Comparison of ENCODE assay signal across 12 cellular contexts in the genomic region with DNA sequence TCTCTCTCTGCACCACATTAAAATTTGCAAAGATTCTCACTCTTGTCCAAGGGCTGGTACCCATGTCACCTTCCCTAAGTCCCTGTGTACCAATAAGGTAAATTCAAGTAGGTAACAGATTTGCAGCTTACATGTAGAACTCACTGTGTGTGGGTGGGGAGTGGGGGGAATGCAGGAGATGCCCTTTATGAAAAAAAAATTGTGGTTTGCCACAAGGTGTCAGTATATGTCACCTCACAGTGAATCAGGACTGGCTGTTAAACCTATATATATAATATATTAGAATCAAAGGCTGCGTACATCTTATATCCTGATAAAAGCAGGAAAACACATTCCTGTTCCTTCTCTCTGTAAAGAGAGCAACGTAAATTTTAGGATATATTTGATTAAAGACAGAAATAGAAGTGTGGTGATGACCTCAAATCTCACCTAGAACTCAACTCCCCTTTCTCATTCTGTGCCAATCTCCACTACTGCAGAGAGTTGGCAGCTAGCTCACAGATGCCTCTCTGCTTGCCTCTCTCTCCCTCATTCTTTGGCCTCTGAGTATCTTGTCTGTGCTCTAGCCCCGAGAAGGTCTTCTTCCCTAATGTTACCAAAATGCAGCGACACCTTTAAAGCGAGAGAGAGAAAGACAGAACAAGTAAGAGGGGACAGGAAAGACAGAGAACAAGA. TPM values are rescaled to one million over a fixed set of nuclear protein-coding genes. Genes with fewer than 3 reads are reported as not detected.
DNase-seq lines count a peak whose midpoint lies in the region; ATAC-seq, FAIRE-seq and TF ChIP-seq lines count a peak whose summit lies in the region.
"Had no signal": no experiment of that assay in that cellular context is flagged by ENCODE, and none has a peak within 500 bp of the region (broad histone marks: within the 10 kb centered on the region; RNA-seq: fewer than 3 reads in every experiment).

No MANE protein-coding gene starts in this region.

- ATAC-seq in K562 = peak; percentile 56; the same call in 1 of the 3 replicates
- ATAC-seq in stimulated activated naive CD8-positive, alpha-beta T cell treated with anti-CD3 and anti-CD28 coated beads, Interleukin-15, amount 100 ng/mL, for 72 hours = no peak
- ATAC-seq in GM19328 (IDR thresholded peaks at IDR 0.05; ENCODE audit: unreplicated experiment) = no peak

- no peaks in the 10 kb centered on the region for H3K4me1 ChIP-seq in K562 (replicated peaks in 1 of 2; ENCODE audit: control insufficient read depth in 2 of 2, insufficient read depth in 2 of 2, low read length in 2 of 2)
- H3K4me1 ChIP-seq in mesendoderm (ENCODE audit: control insufficient read depth, low read depth, low read length) = no peaks in the 10 kb centered on the region
- H3K4me1 ChIP-seq in suprapubic skin = peaks cover 13% of the 10 kb centered on the region
- H3K4me1 ChIP-seq: tibial nerve had no signal

- TF ChIP-seq EP300 in K562 (IDR thresholded peaks at IDR 0.05; ENCODE audit: low read length) = no peak
- TF ChIP-seq EP300 in suprapubic skin (IDR thresholded peaks at IDR 0.05) = no peak

- TF ChIP-seq POLR2A in K562 (conservative IDR thresholded peaks at IDR 0.05) (no peak), suprapubic skin (IDR thresholded peaks at IDR 0.05) (no peak)

- no peak overlapping the region for H3K56ac ChIP-seq in mesendoderm (ENCODE audit: low read length)

- H3K4me3 ChIP-seq in K562 (no peak overlapping the region), mesendoderm (ENCODE audit: low read length) (no peak overlapping the region), suprapubic skin (no peak overlapping the region)
- H3K4me3 ChIP-seq: GM23248, tibial nerve had no signal

- H3K9me3 ChIP-seq in K562 (replicated peaks; ENCODE audit: control insufficient read depth, insufficient read depth, low read depth, low read length) = no peaks in the 10 kb centered on the region
- H3K9me3 ChIP-seq in suprapubic skin = peaks cover 3% of the 10 kb centered on the region

- TF ChIP-seq CTCF in K562 (IDR thresholded peaks at IDR 0.05 in 2 of 3, conservative IDR thresholded peaks at IDR 0.05 in 1 of 3; ENCODE audit: insufficient read depth in 2 of 3, low read depth in 1 of 3, low read length in 3 of 3) (peak in 1 of 3 experiments; percentile 31; a peak in 2 of 6 replicates), suprapubic skin (IDR thresholded peaks at IDR 0.05) (no peak)

- peaks cover 4 to 15% of the 10 kb centered on the region in 2 donors for H3K9me3 Mint-ChIP-seq in stimulated activated naive CD8-positive, alpha-beta T cell treated with anti-CD3 and anti-CD28 coated beads, Interleukin-15, amount 100 ng/mL, for 72 hours

- peak; percentile 55 for DNase-seq in DMS53 (lab: John Stamatoyannopoulos, UW)
- no peak for DNase-seq in DMS53 treated with DMSO at 0.1 percent for 48 hours (lab: John Stamatoyannopoulos, UW; ENCODE audit: unreplicated experiment)
- peak; percentile 2 to 36 for DNase-seq in Kasumi-1 (lab: John Stamatoyannopoulos, UW)
- peak in 1 of 4 experiments; percentile 2 for DNase-seq in K562 (ENCODE audit: extremely low read depth in 1 of 4, low spot score in 3 of 4)
- DNase-seq in mesendoderm = peak; percentile 29
- no peak for DNase-seq in suprapubic skin (ENCODE audit: low spot score in 2 of 2)
- DNase-seq in stimulated activated naive CD8-positive, alpha-beta T cell treated with anti-CD3 and anti-CD28 coated beads, Interleukin-15, amount 100 ng/mL, for 72 hours = no peak
- DNase-seq: T-helper 1 cell had no signal

- no peak overlapping the region for H3K27ac ChIP-seq in K562 (ENCODE audit: extremely low read depth, low read depth, low read length)
- H3K27ac ChIP-seq in mesendoderm (ENCODE audit: low read depth, low read length) = no peak overlapping the region
- no peak overlapping the region for H3K27ac ChIP-seq in suprapubic skin

- 0% methylated on average over 5 of the region's 5 CpGs for WGBS in K562 (ENCODE audit: insufficient coverage, low coverage, missing lambda C conversion rate)
- no CpG with 5 or more reads among the region's 5 CpGs for WGBS in mesendoderm (ENCODE audit: extremely low coverage, insufficient coverage, low lambda C conversion rate)
- WGBS in suprapubic skin = 54% methylated on average over 5 of the region's 5 CpGs

- POLR2A ChIA-PET in K562 (lab: Yijun Ruan, JAX) = no interaction called here

- no peaks in the 10 kb centered on the region for H3K79me1 ChIP-seq in mesendoderm (ENCODE audit: low read length)

- H3K4me1 Mint-ChIP-seq in stimulated activated naive CD8-positive, alpha-beta T cell treated with anti-CD3 and anti-CD28 coated beads, Interleukin-15, amount 100 ng/mL, for 72 hours = peaks cover 16% of the 10 kb centered on the region

- H3K27ac Mint-ChIP-seq in stimulated activated naive CD8-positive, alpha-beta T cell treated with anti-CD3 and anti-CD28 coated beads, Interleukin-15, amount 100 ng/mL, for 72 hours = no peak overlapping the region
- H3K27ac Mint-ChIP-seq: memory B cell had no signal

- in situ Hi-C loops in K562 (cut with MboI) = no loop called here

- TF ChIP-seq RAD21 in K562 (CRISPR knock-in tag; conservative IDR thresholded peaks at IDR 0.05 in 1 of 2, IDR thresholded peaks at IDR 0.05 in 1 of 2) = no peak

- peaks cover 15% of the 10 kb centered on the region for H3K27me3 Mint-ChIP-seq in stimulated activated naive CD8-positive, alpha-beta T cell treated with anti-CD3 and anti-CD28 coated beads, Interleukin-15, amount 100 ng/mL, for 72 hours

- no peak overlapping the region for H3K18ac ChIP-seq in mesendoderm (ENCODE audit: low read length)

- H3K79me2 ChIP-seq in K562 (ENCODE audit: control insufficient read depth, insufficient read depth, low read length) (no peaks in the 10 kb centered on the region), mesendoderm (ENCODE audit: control insufficient read depth, insufficient read depth, low read length) (no peaks in the 10 kb centered on the region)

- H3K4me3 Mint-ChIP-seq in stimulated activated naive CD8-positive, alpha-beta T cell treated with anti-CD3 and anti-CD28 coated beads, Interleukin-15, amount 100 ng/mL, for 72 hours = no peak overlapping the region
- H3K4me3 Mint-ChIP-seq: memory B cell had no signal

- no peak overlapping the region for H4K5ac ChIP-seq in mesendoderm (ENCODE audit: low read length)

- H4K8ac ChIP-seq in mesendoderm (ENCODE audit: low read depth, low read length) = no peak overlapping the region

- H3K27me3 ChIP-seq in K562 (ENCODE audit: control insufficient read depth in 2 of 2, insufficient read depth in 2 of 2, low read length in 2 of 2) (no peaks in the 10 kb centered on the region), mesendoderm (ENCODE audit: insufficient read depth, low read length, poor library complexity) (no peaks in the 10 kb centered on the region), suprapubic skin (no peaks in the 10 kb centered on the region)
- H3K27me3 ChIP-seq: tibial nerve had no signal

- no peak overlapping the region for H2BK15ac ChIP-seq in mesendoderm (replicated peaks; ENCODE audit: low read depth)

- H3K4me2 ChIP-seq in K562 (ENCODE audit: insufficient read depth, low read length) = no peak overlapping the region
- no peak overlapping the region for H3K4me2 ChIP-seq in mesendoderm (ENCODE audit: low read length)

- H2BK120ac ChIP-seq in mesendoderm (ENCODE audit: low read depth, low read length) = no peak overlapping the region

- no peak overlapping the region for H2AK5ac ChIP-seq in mesendoderm (ENCODE audit: low read length)

- H3K23ac ChIP-seq in mesendoderm (ENCODE audit: low read length) = no peak overlapping the region

- CTCF ChIA-PET in K562 (lab: Yijun Ruan, JAX; ENCODE audit: low intra/inter-chr PET ratio) = interaction anchor here (0.7 kb wide), 1 partner anchor 1959 kb away, joined by 3 read pairs; no protein-coding TSS in a partner anchor

- H3K4ac ChIP-seq in mesendoderm (ENCODE audit: low read depth, low read length) = no peak overlapping the region

- H2BK5ac ChIP-seq in mesendoderm (ENCODE audit: low read length) = no peak overlapping the region

- intact Hi-C loops in K562 (cut with micrococcal nuclease) = loop anchor here (10.0 kb wide), 1 partner anchor 311 kb away; no protein-coding TSS in a partner anchor

- H4K20me1 ChIP-seq in K562 (replicated peaks; ENCODE audit: control insufficient read depth, insufficient read depth, low read length) = no peaks in the 10 kb centered on the region

- H3K36me3 ChIP-seq in K562 (ENCODE audit: control insufficient read depth, insufficient read depth, low read length) = no peaks in the 10 kb centered on the region
- H3K36me3 ChIP-seq in mesendoderm (ENCODE audit: control insufficient read depth, insufficient read depth, low read length) = no peaks in the 10 kb centered on the region
- no peaks in the 10 kb centered on the region for H3K36me3 ChIP-seq in suprapubic skin
- H3K36me3 ChIP-seq: tibial nerve had no signal

- no peak for FAIRE-seq in K562 (lab: Jason Lieb, UNC)

- H2AFZ ChIP-seq in K562 (ENCODE audit: low read depth, low read length) = no peak overlapping the region
- H2AFZ ChIP-seq: GM23248 had no signal

- no peak overlapping the region for H3K9ac ChIP-seq in K562 (ENCODE audit: insufficient read depth in 1 of 2, low read depth in 2 of 2, low read length in 2 of 2)
- no peak overlapping the region for H3K9ac ChIP-seq in mesendoderm (ENCODE audit: low read length)
- H3K9ac ChIP-seq: GM23248 had no signal

- H3K9me1 ChIP-seq in K562 (ENCODE audit: control insufficient read depth, insufficient read depth, low read length) = no peaks in the 10 kb centered on the region

- BruUV-seq in K562 (replicated peaks; lab: Mats Ljungman, UMichigan) = no TSS peak

RNA-seq across cellular contexts. Expression of a gene that starts 0.5 kb away (rescaled TPM):
- total RNA-seq in K562 (2011; cell fraction: chromatin; rRNA removed; ENCODE audit: low replicate concordance) = 0.11 and 0.21 TPM in 2 replicates
- total RNA-seq in K562 (2011; cell fraction: nucleolus; rRNA removed) = not detected in 2 replicates
- not detected in 2 replicates for total RNA-seq in K562 (2011; cell fraction: nucleoplasm; rRNA removed)
- total RNA-seq in K562 (2014; rRNA removed) = not detected in 2 replicates
- total RNA-seq in K562 (2014; rRNA removed; fragmentation: Illumina TruSeq; extraction: Trizol) = 0.04 TPM in 1 of 2 replicates, not detected in the other
- not detected in 2 replicates for total RNA-seq in K562 (2015; rRNA removed; fragmentation: Illumina TruSeq; extraction: Trizol)
- total RNA-seq in K562 (2021) = not detected in 2 replicates
- polyA plus RNA-seq in K562 (2011; rRNA removed) = 0.06 TPM in 1 of 2 replicates, not detected in the other
- polyA plus RNA-seq in K562 (2011; cell fraction: cytosol; rRNA removed) = not detected in 2 replicates
- not detected in 2 replicates for polyA plus RNA-seq in K562 (2011; cell fraction: nucleus; rRNA removed)
- polyA plus RNA-seq in K562 (2012) = 0.07 TPM in 1 of 2 replicates, not detected in the other
- polyA plus RNA-seq in K562 (2014; fragmentation: Illumina TruSeq; extraction: Trizol) = not detected in 2 replicates
- polyA plus RNA-seq in K562 (2014; fragmentation: Nextera tagmentation; extraction: Ambion mirVana) = not detected
- not detected in 2 replicates for polyA plus RNA-seq in K562 (2014; rRNA removed)
- polyA minus RNA-seq in K562 (2011; rRNA and poly(A)+ RNA removed) = not detected in 2 replicates
- polyA minus RNA-seq in K562 (2011; cell fraction: cytosol; rRNA and poly(A)+ RNA removed) = not detected in 2 replicates
- polyA minus RNA-seq in K562 (2011; cell fraction: nucleus; rRNA and poly(A)+ RNA removed) = not detected in 2 replicates
- polyA plus RNA-seq in mesendoderm (2013, experiment 1 of 2) = 0.27 TPM
- polyA plus RNA-seq in mesendoderm (2013, experiment 2 of 2) = 0.31 TPM
- 1 to 10 TPM in 3 of 4 donors, under 1 TPM in 1; 0.76 to 2.1 (median 1.5) TPM for total RNA-seq in suprapubic skin

Comparison
In these comparisons a context has a peak if more than half of its experiments do, and no peak if none do; other contexts are left out.
1. DNase-seq: peak in DMS53 (single experiment), Kasumi-1 (2 of 2) and mesendoderm (single experiment); none in DMS53 treated with DMSO at 0.1 percent for 48 hours (single experiment), suprapubic skin (0 of 2) and stimulated activated naive CD8-positive, alpha-beta T cell treated with anti-CD3 and anti-CD28 coated beads, Interleukin-15, amount 100 ng/mL, for 72 hours (0 of 2).